17 cellular contexts compared by ENCODE assay signal in genomic region chr5:111963555-111963954, GRCh38.
DNase-seq lines count a peak whose midpoint lies in the region; ATAC-seq, FAIRE-seq and TF ChIP-seq lines count a peak whose summit lies in the region.
"Had no signal": no experiment of that assay in that cellular context is flagged by ENCODE, and none has a peak within 500 bp of the region (broad histone marks: within the 10 kb centered on the region; RNA-seq: fewer than 3 reads in every experiment).

No MANE protein-coding gene starts in this region.

- peaks cover 0 to 3% of the 10 kb centered on the region in 2 donors for H3K36me3 Mint-ChIP-seq in stimulated activated naive B cell treated with anti-CD40 and anti-IgM and Interleukin-4, amounts not matched to agents 10 μg/mL and 1 μg/mL and 100 μg/mL, for 72 hours
- H3K36me3 Mint-ChIP-seq: CD4-positive, alpha-beta memory T cell had no signal

- H3K27me3 ChIP-seq in H7 (ENCODE audit: control insufficient read depth, insufficient read depth, low read length), result no peaks in the 10 kb centered on the region

- peaks cover 7 to 45% of the 10 kb centered on the region in 2 donors for H3K4me1 Mint-ChIP-seq in stimulated activated naive B cell treated with anti-CD40 and anti-IgM and Interleukin-4, amounts not matched to agents 10 μg/mL and 1 μg/mL and 100 μg/mL, for 72 hours
- H3K4me1 Mint-ChIP-seq: CD4-positive, alpha-beta memory T cell had no signal

- FAIRE-seq in GM12891 (lab: Jason Lieb, UNC) (no peak), GM19239 (lab: Jason Lieb, UNC) (peak; percentile 51)
- FAIRE-seq: GM12892, H54 had no signal

- peak; percentile 46 to 49 for ATAC-seq in stimulated activated naive B cell treated with anti-CD40 and anti-IgM and Interleukin-4, amounts not matched to agents 10 μg/mL and 1 μg/mL and 100 μg/mL, for 72 hours (replicated peaks)
- no peak for ATAC-seq in HG03442 (IDR thresholded peaks at IDR 0.05; ENCODE audit: unreplicated experiment)

- no peak overlapping the region for H3K4me3 Mint-ChIP-seq in stimulated activated naive B cell treated with anti-CD40 and anti-IgM and Interleukin-4, amounts not matched to agents 10 μg/mL and 1 μg/mL and 100 μg/mL, for 72 hours
- H3K4me3 Mint-ChIP-seq: CD4-positive, alpha-beta memory T cell had no signal

- H3K9me3 Mint-ChIP-seq in stimulated activated naive B cell treated with anti-CD40 and anti-IgM and Interleukin-4, amounts not matched to agents 10 μg/mL and 1 μg/mL and 100 μg/mL, for 72 hours, result peaks cover 0 to 1% of the 10 kb centered on the region in 2 donors
- H3K9me3 Mint-ChIP-seq: CD4-positive, alpha-beta memory T cell had no signal

- no peaks in the 10 kb centered on the region for H3K36me3 ChIP-seq in H7 (replicated peaks; ENCODE audit: control insufficient read depth, insufficient read depth, low read length)

- no peaks in the 10 kb centered on the region for H3K27me3 Mint-ChIP-seq in stimulated activated naive B cell treated with anti-CD40 and anti-IgM and Interleukin-4, amounts not matched to agents 10 μg/mL and 1 μg/mL and 100 μg/mL, for 72 hours

- TF ChIP-seq POLR2A in GM12891 (IDR thresholded peaks at IDR 0.05; ENCODE audit: low read depth, low read length), result no peak

- no peak for DNase-seq in GM12891 (ENCODE audit: insufficient read length, low spot score)
- no peak for DNase-seq in GM19239 (ENCODE audit: insufficient read length, low spot score)
- DNase-seq in MV-4-11 (lab: John Stamatoyannopoulos, UW), result peak; percentile 27
- DNase-seq in stimulated activated naive B cell treated with anti-CD40 and anti-IgM and Interleukin-4, amounts not matched to agents 10 μg/mL and 1 μg/mL and 100 μg/mL, for 72 hours, result no peak
- no peak for DNase-seq in H7
- DNase-seq in NCI-H146 treated with DMSO at 0.1 percent for 48 hours (lab: John Stamatoyannopoulos, UW; ENCODE audit: unreplicated experiment), result no peak
- DNase-seq: C1 segment of cervical spinal cord; Calu3; CD4-positive, alpha-beta memory T cell; COR-L47; EL; GDM1; GOT3; HCEC 1CT had no signal

- H3K27ac Mint-ChIP-seq in stimulated activated naive B cell treated with anti-CD40 and anti-IgM and Interleukin-4, amounts not matched to agents 10 μg/mL and 1 μg/mL and 100 μg/mL, for 72 hours, result no peak overlapping the region
- H3K27ac Mint-ChIP-seq: CD4-positive, alpha-beta memory T cell had no signal

- no peak overlapping the region for H3K4me3 ChIP-seq in H7 (ENCODE audit: insufficient read depth, low read depth, low read length)

TF ChIP-seq in GM12891, 5 proteins besides CTCF, POLR2A, EP300 and RAD21:
- TF ChIP-seq POLR2AphosphoS5 (IDR thresholded peaks at IDR 0.05; ENCODE audit: low read depth, low read length), result no peak
- TF ChIP-seq POU2F2 (IDR thresholded peaks at IDR 0.05; ENCODE audit: low read depth, low read length), result no peak
- TF ChIP-seq SPI1 (IDR thresholded peaks at IDR 0.05; ENCODE audit: low read depth, low read length), result peak; percentile 51; the same call in 1 of the 2 replicates
- TF ChIP-seq TAF1 (IDR thresholded peaks at IDR 0.05; ENCODE audit: low read depth, low read length), result no peak
